ENCODE assay signal across 8 cellular contexts in genomic region chr6:154868143-154868594, GRCh38.
DNase-seq lines count a peak whose midpoint lies in the region; ATAC-seq, FAIRE-seq and TF ChIP-seq lines count a peak whose summit lies in the region.

No MANE protein-coding gene starts in this region.

- ATAC-seq in upper lobe of left lung (ENCODE audit: low FRiP score in 2 of 2) (peak in 1 of 2 donors; percentile 61), sciatic nerve (no peak), HG03520 (IDR thresholded peaks at IDR 0.05; ENCODE audit: unreplicated experiment) (no peak)

- no peak for TF ChIP-seq POLR2A in upper lobe of left lung (IDR thresholded peaks at IDR 0.05)

- no peak overlapping the region for H3K4me3 Mint-ChIP-seq in astrocyte (ENCODE audit: unreplicated experiment)

- FAIRE-seq in astrocyte (lab: Jason Lieb, UNC) (no peak), islet of Langerhans (lab: Jason Lieb, UNC) (peak; percentile 100)

- peaks cover 35% of the 10 kb centered on the region for H4K20me1 ChIP-seq in astrocyte (ENCODE audit: insufficient read depth, low read length)

- TF ChIP-seq CTCF in astrocyte (IDR thresholded peaks at IDR 0.05; ENCODE audit: insufficient read depth, low read depth, low read length) (peak; percentile 85), upper lobe of left lung (IDR thresholded peaks at IDR 0.05) (peak in 5 of 6 experiments; percentile 15 to 50 (median 43))

- intact Hi-C loops in sciatic nerve (cut with DNase I), result no loop called here

- no peaks in the 10 kb centered on the region for H3K27me3 Mint-ChIP-seq in astrocyte (ENCODE audit: low read depth, unreplicated experiment)

- no peaks in the 10 kb centered on the region for H3K9me3 ChIP-seq in astrocyte (ENCODE audit: insufficient read depth, low read depth, low read length)
- no peaks in the 10 kb centered on the region for H3K9me3 ChIP-seq in upper lobe of left lung

- no peak for TF ChIP-seq EP300 in upper lobe of left lung (IDR thresholded peaks at IDR 0.05)

- 58 to 62% methylated on average over 6 of the region's 6 CpGs for WGBS in upper lobe of left lung, 2 donors

- no peak overlapping the region for H3K27ac Mint-ChIP-seq in astrocyte (ENCODE audit: unreplicated experiment)

- no peaks in the 10 kb centered on the region for H3K9me3 Mint-ChIP-seq in astrocyte (ENCODE audit: unreplicated experiment)

- H3K27me3 ChIP-seq in astrocyte (ENCODE audit: insufficient read depth, low read length) (no peaks in the 10 kb centered on the region), upper lobe of left lung (no peaks in the 10 kb centered on the region)

- H3K27ac ChIP-seq in astrocyte (ENCODE audit: low read depth, low read length) (no peak overlapping the region), upper lobe of left lung (no peak overlapping the region)

- H3K4me3 ChIP-seq in astrocyte (ENCODE audit: insufficient read depth, low read depth, low read length), result no peak overlapping the region
- no peak overlapping the region for H3K4me3 ChIP-seq in upper lobe of left lung

- peaks cover 3% of the 10 kb centered on the region for H3K36me3 Mint-ChIP-seq in astrocyte (ENCODE audit: low read depth, unreplicated experiment)

- H2AFZ ChIP-seq in astrocyte (ENCODE audit: low read depth, low read length), result no peak overlapping the region

- no peaks in the 10 kb centered on the region for H3K36me3 ChIP-seq in astrocyte (ENCODE audit: insufficient read depth, low read length)
- no peaks in the 10 kb centered on the region for H3K36me3 ChIP-seq in upper lobe of left lung

- H3K9ac ChIP-seq in astrocyte (ENCODE audit: low read length), result no peak overlapping the region

- H3K4me1 ChIP-seq in astrocyte (ENCODE audit: insufficient read depth, low read length) (no peaks in the 10 kb centered on the region), upper lobe of left lung (peaks cover 0 to under 1% (median 0%) of the 10 kb centered on the region in 4 donors)

- peak; percentile 10 for DNase-seq in stimulated activated CD4-positive, alpha-beta T cell treated with anti-CD3 and anti-CD28 coated beads, Interleukin-4, amount 100 ng/mL, for 24 hours
- no peak for DNase-seq in stimulated activated CD4-positive, alpha-beta T cell treated with anti-CD3 and anti-CD28 coated beads, Interleukin-4, amount 100 ng/mL, for 1 hour
- DNase-seq in NCI-H1694 treated with DMSO at 0.1 percent for 48 hours (lab: John Stamatoyannopoulos, UW) (peak; percentile 75), astrocyte (ENCODE audit: low read depth) (peak; percentile 34), upper lobe of left lung (no peak), sciatic nerve (ENCODE audit: low spot score) (no peak)

- no peak overlapping the region for H3K4me2 ChIP-seq in astrocyte (ENCODE audit: low read length)

- peaks cover 4% of the 10 kb centered on the region for H3K79me2 ChIP-seq in astrocyte (ENCODE audit: insufficient read depth, low read length)

- peaks cover 4% of the 10 kb centered on the region for H3K4me1 Mint-ChIP-seq in astrocyte (ENCODE audit: low read depth, unreplicated experiment)

Comparison
In these comparisons a context has a peak if more than half of its experiments do, and no peak if none do; other contexts are left out.
1. DNase-seq: peak in stimulated activated CD4-positive, alpha-beta T cell treated with anti-CD3 and anti-CD28 coated beads, Interleukin-4, amount 100 ng/mL, for 24 hours (single experiment), NCI-H1694 treated with DMSO at 0.1 percent for 48 hours (single experiment) and astrocyte (single experiment); none in stimulated activated CD4-positive, alpha-beta T cell treated with anti-CD3 and anti-CD28 coated beads, Interleukin-4, amount 100 ng/mL, for 1 hour (single experiment), upper lobe of left lung (0 of 2) and sciatic nerve (single experiment).